In genomic region chr13:26914148-26914547, GRCh38 we compare ENCODE assay signal across 16 cellular contexts.
A peak's percentile ranks its signal among the peaks of the same experiment; 100 is the strongest.
DNase-seq lines count a peak whose midpoint lies in the region; ATAC-seq and TF ChIP-seq lines count a peak whose summit lies in the region.
"Had no signal": no experiment of that assay in that cellular context is flagged by ENCODE, and none has a peak within 500 bp of the region (broad histone marks: within the 10 kb centered on the region; RNA-seq: fewer than 3 reads in every experiment).

No MANE protein-coding gene starts in this region.

- peak overlapping the region; percentile 85 for H2AFZ ChIP-seq in mammary epithelial cell (ENCODE audit: low read depth, low read length)
- H2AFZ ChIP-seq in Karpas-422 (ENCODE audit: low read length): no peak overlapping the region

- BruUV-seq in mammary epithelial cell (replicated peaks; lab: Mats Ljungman, UMichigan): no TSS peak

- H3K36me3 ChIP-seq in mammary epithelial cell (ENCODE audit: insufficient read depth, low read length) (no peaks in the 10 kb centered on the region), Karpas-422 (ENCODE audit: insufficient read depth, low read length) (no peaks in the 10 kb centered on the region)
- H3K36me3 ChIP-seq: MG63 had no signal

- 100% methylated on average over 3 of the region's 3 CpGs for WGBS in mammary epithelial cell (ENCODE audit: low coverage, missing lambda C conversion rate)

- intact Hi-C loops in mammary epithelial cell (cut with micrococcal nuclease): no loop called here

- H4K20me1 ChIP-seq in mammary epithelial cell (ENCODE audit: insufficient read depth, low read length): no peaks in the 10 kb centered on the region
- H4K20me1 ChIP-seq in Karpas-422 (ENCODE audit: insufficient read depth, low read depth, low read length): no peaks in the 10 kb centered on the region

- peak overlapping the region; percentile 15 for H3K27ac Mint-ChIP-seq in stimulated activated effector memory CD8-positive, alpha-beta T cell treated with anti-CD3 and anti-CD28 coated beads, Interleukin-12 subunit alpha, Interleukin-12 subunit beta, amount 100 ng/mL, for 72 hours
- H3K27ac Mint-ChIP-seq: B cell had no signal

- H3K27ac ChIP-seq in mammary epithelial cell (ENCODE audit: insufficient read depth, low read depth, low read length): no peak overlapping the region
- no peak overlapping the region for H3K27ac ChIP-seq in Karpas-422 (ENCODE audit: low read length)

- peaks cover 9% of the 10 kb centered on the region for H3K4me1 Mint-ChIP-seq in stimulated activated effector memory CD8-positive, alpha-beta T cell treated with anti-CD3 and anti-CD28 coated beads, Interleukin-12 subunit alpha, Interleukin-12 subunit beta, amount 100 ng/mL, for 72 hours
- H3K4me1 Mint-ChIP-seq: B cell had no signal

- H3K4me3 Mint-ChIP-seq in stimulated activated effector memory CD8-positive, alpha-beta T cell treated with anti-CD3 and anti-CD28 coated beads, Interleukin-12 subunit alpha, Interleukin-12 subunit beta, amount 100 ng/mL, for 72 hours: no peak overlapping the region
- H3K4me3 Mint-ChIP-seq: B cell had no signal

- no peaks in the 10 kb centered on the region for H3K9me3 Mint-ChIP-seq in stimulated activated effector memory CD8-positive, alpha-beta T cell treated with anti-CD3 and anti-CD28 coated beads, Interleukin-12 subunit alpha, Interleukin-12 subunit beta, amount 100 ng/mL, for 72 hours

- no peak overlapping the region for H3K4me3 ChIP-seq in mammary epithelial cell (replicated peaks in 1 of 3; ENCODE audit: insufficient read depth in 1 of 3, low read depth in 2 of 3, low read length in 3 of 3)
- H3K4me3 ChIP-seq in Karpas-422 (ENCODE audit: low read length): no peak overlapping the region
- H3K4me3 ChIP-seq: MG63 had no signal

- peak; percentile 34 for ATAC-seq in GM18498 (IDR thresholded peaks at IDR 0.05; ENCODE audit: unreplicated experiment)
- peak; percentile 9 for ATAC-seq in GM21381 (IDR thresholded peaks at IDR 0.05; ENCODE audit: unreplicated experiment)
- ATAC-seq in stimulated activated effector memory CD8-positive, alpha-beta T cell treated with anti-CD3 and anti-CD28 coated beads, Interleukin-12 subunit alpha, Interleukin-12 subunit beta, amount 100 ng/mL, for 72 hours: no peak
- no peak for ATAC-seq in HG03045 (IDR thresholded peaks at IDR 0.05; ENCODE audit: unreplicated experiment)

- H3K4me2 ChIP-seq in mammary epithelial cell (ENCODE audit: insufficient read depth, low read depth, low read length): no peak overlapping the region
- no peak overlapping the region for H3K4me2 ChIP-seq in Karpas-422 (ENCODE audit: low read depth, low read length, poor library complexity, severe bottlenecking)
- H3K4me2 ChIP-seq: SK-N-SH had no signal

- dilution Hi-C loops in mammary epithelial cell (cut with HindIII; ENCODE audit: low sequenced_read_pairs): no loop called here

- H3K9me3 ChIP-seq in mammary epithelial cell (replicated peaks; ENCODE audit: insufficient read depth, low read length) (no peaks in the 10 kb centered on the region), Karpas-422 (ENCODE audit: low read length) (no peaks in the 10 kb centered on the region)
- H3K9me3 ChIP-seq: MG63, SK-N-SH had no signal

- in situ Hi-C loops in mammary epithelial cell (cut with MboI; ENCODE audit: low sequenced_read_pairs in 2 of 2): no loop called here

- no peaks in the 10 kb centered on the region for H3K79me2 ChIP-seq in mammary epithelial cell (ENCODE audit: insufficient read depth, low read length)
- no peaks in the 10 kb centered on the region for H3K79me2 ChIP-seq in Karpas-422 (ENCODE audit: low read length)

- H3K27me3 ChIP-seq in mammary epithelial cell (ENCODE audit: insufficient read depth, low read length) (no peaks in the 10 kb centered on the region), Karpas-422 (ENCODE audit: low read length) (no peaks in the 10 kb centered on the region)

- no peak for DNase-seq in mammary epithelial cell
- DNase-seq in stimulated activated effector memory CD8-positive, alpha-beta T cell treated with anti-CD3 and anti-CD28 coated beads, Interleukin-12 subunit alpha, Interleukin-12 subunit beta, amount 100 ng/mL, for 72 hours (ENCODE audit: low spot score in 2 of 2): no peak
- DNase-seq in activated CD4-positive, alpha-beta T cell treated with anti-CD3 and anti-CD28 coated beads for 1 hour: no peak
- no peak for DNase-seq in Karpas-422
- DNase-seq: Calu3, HCEC 1CT, Kasumi-1, NCI-H1930, NCI-H774, SK-N-SH, SW 1271 had no signal

- H3K9ac ChIP-seq in mammary epithelial cell (ENCODE audit: insufficient read depth, low read length) (no peak overlapping the region), Karpas-422 (ENCODE audit: low read length) (no peak overlapping the region)
- H3K9ac ChIP-seq: SK-N-SH had no signal

- H3K4me1 ChIP-seq in mammary epithelial cell (ENCODE audit: insufficient read depth, low read length): peaks cover 13% of the 10 kb centered on the region
- H3K4me1 ChIP-seq in Karpas-422 (ENCODE audit: low read length): no peaks in the 10 kb centered on the region

- H3K36me3 Mint-ChIP-seq in stimulated activated effector memory CD8-positive, alpha-beta T cell treated with anti-CD3 and anti-CD28 coated beads, Interleukin-12 subunit alpha, Interleukin-12 subunit beta, amount 100 ng/mL, for 72 hours: no peaks in the 10 kb centered on the region

- TF ChIP-seq CTCF in mammary epithelial cell (conservative IDR thresholded peaks at IDR 0.05 in 1 of 2, IDR thresholded peaks at IDR 0.05 in 1 of 2; ENCODE audit: extremely low read depth in 1 of 2, insufficient read depth in 1 of 2, low read depth in 1 of 2, low read length in 2 of 2): no peak

- no peaks in the 10 kb centered on the region for H3K9me2 ChIP-seq in Karpas-422 (replicated peaks; ENCODE audit: insufficient read depth, low read length)
- H3K9me2 ChIP-seq: SK-N-SH had no signal

- CTCF ChIA-PET in mammary epithelial cell (lab: Charles Lee; ENCODE audit: low non-redundant PET): interaction anchor here (0.6 kb wide), 1 partner anchor 41 kb away, joined by 3 read pairs; no protein-coding TSS in a partner anchor

Comparison
In these comparisons a context has a peak if more than half of its experiments do, and no peak if none do; other contexts are left out.
1. ATAC-seq: peak in GM18498 (single experiment) and GM21381 (single experiment); none in stimulated activated effector memory CD8-positive, alpha-beta T cell treated with anti-CD3 and anti-CD28 coated beads, Interleukin-12 subunit alpha, Interleukin-12 subunit beta, amount 100 ng/mL, for 72 hours (single experiment) and HG03045 (single experiment).